7 cellular contexts compared by ENCODE assay signal in the genomic region with DNA sequence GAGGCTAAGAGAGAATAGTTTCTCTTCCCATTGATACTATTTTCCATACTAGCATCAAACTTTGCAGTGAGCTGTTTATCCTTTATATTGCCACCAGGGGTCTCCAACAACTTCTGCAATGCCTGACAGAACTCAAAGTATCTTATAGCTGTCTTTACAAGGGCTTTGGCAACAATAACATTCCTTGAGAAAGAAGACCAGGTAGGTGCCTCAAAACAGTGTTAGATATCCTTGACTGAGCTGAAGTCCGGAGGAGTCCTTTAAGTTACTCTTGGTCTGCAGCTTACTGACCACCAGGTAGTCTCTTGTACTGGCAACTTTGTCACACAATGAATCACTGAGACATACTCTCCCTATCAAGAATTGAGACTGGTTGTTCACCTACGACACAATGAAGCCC. TPM values are rescaled to one million over a fixed set of nuclear protein-coding genes. Genes with fewer than 3 reads are reported as not detected.
DNase-seq lines count a peak whose midpoint lies in the region; ATAC-seq, FAIRE-seq and TF ChIP-seq lines count a peak whose summit lies in the region.

No MANE protein-coding gene starts in this region.

- H3K36me3 ChIP-seq in GM12878 (ENCODE audit: control insufficient read depth in 2 of 2, insufficient read depth in 2 of 2, low read length in 1 of 2): no peaks in the 10 kb centered on the region
- no peaks in the 10 kb centered on the region for H3K36me3 ChIP-seq in uterus

- TF ChIP-seq CTCF in D721Med (IDR thresholded peaks at IDR 0.05; ENCODE audit: insufficient read depth, missing control alignments): peak; percentile 56
- TF ChIP-seq CTCF in GM12878 (IDR thresholded peaks at IDR 0.05 in 2 of 3, conservative IDR thresholded peaks at IDR 0.05 in 1 of 3; ENCODE audit: control insufficient read depth in 2 of 3, extremely low read depth in 1 of 3, insufficient read depth in 1 of 3, low read depth in 3 of 3, low read length in 3 of 3): peak; percentile 62 to 79 (median 70)
- TF ChIP-seq CTCF in uterus (IDR thresholded peaks at IDR 0.05): peak; percentile 66 to 84 (median 76)

- no peaks in the 10 kb centered on the region for H3K4me1 ChIP-seq in GM12878 (ENCODE audit: control insufficient read depth, insufficient read depth, low read length)
- H3K4me1 ChIP-seq in uterus: no peaks in the 10 kb centered on the region

- no peaks in the 10 kb centered on the region for H4K20me1 ChIP-seq in GM12878 (ENCODE audit: control insufficient read depth, insufficient read depth)

- H3K9ac ChIP-seq in GM12878 (ENCODE audit: control insufficient read depth, insufficient read depth, low read length): no peak overlapping the region

- no peak overlapping the region for H3K4me3 ChIP-seq in GM12878
- H3K4me3 ChIP-seq in uterus: no peak overlapping the region

- BruUV-seq in GM12878 (replicated peaks; lab: Mats Ljungman, UMichigan): no TSS peak

- peak; percentile 85 for TF ChIP-seq RAD21 in GM12878 (IDR thresholded peaks at IDR 0.05; ENCODE audit: insufficient read depth, low read depth, low read length)

- intact Hi-C loops in GM12878 (cut with micrococcal nuclease; ENCODE audit: unreplicated experiment): loop anchor here (1.0 to 2.0 kb wide), 2 partner anchors 30 to 56 kb away; a partner anchor contains a TSS
- intact Hi-C loops in uterus (cut with DNase I; ENCODE audit: low total_unique reads): loop anchor here (5.0 kb wide), 1 partner anchor 57 kb away; no protein-coding TSS in a partner anchor

- H3K27ac ChIP-seq in GM12878 (ENCODE audit: control insufficient read depth, insufficient read depth): no peak overlapping the region
- H3K27ac ChIP-seq in uterus: no peak overlapping the region

- H3K79me2 ChIP-seq in GM12878 (ENCODE audit: control insufficient read depth, insufficient read depth, low read length): no peaks in the 10 kb centered on the region

- SMC1A ChIA-PET in GM12878 (lab: Charles Lee; ENCODE audit: uncharacterized antibody, unreplicated experiment): interaction anchor here (0.6 to 6.8 kb wide), 27 partner anchors 9 to 411 kb away, joined by 3 to 188 read pairs (median 4); a partner anchor contains a TSS

- in situ Hi-C loops in GM12878 (cut with MboI): no loop called here

- FAIRE-seq in D721Med (lab: Jason Lieb, UNC) (no peak), GM12878 (lab: Jason Lieb, UNC) (peak; percentile 66)

- peak; percentile 92 for ATAC-seq in GM18861 (IDR thresholded peaks at IDR 0.05; ENCODE audit: unreplicated experiment)
- ATAC-seq in HG03039 (IDR thresholded peaks at IDR 0.05; ENCODE audit: unreplicated experiment): peak; percentile 72
- ATAC-seq in GM12878: peak; percentile 88

- TF ChIP-seq EP300 in GM12878 (IDR thresholded peaks at IDR 0.05; ENCODE audit: borderline replicate concordance in 1 of 2, control insufficient read depth in 1 of 2, low read depth in 2 of 2, low read length in 2 of 2): no peak

- POLR2A ChIA-PET in GM12878 (lab: Charles Lee): no interaction called here

- no peaks in the 10 kb centered on the region; the same call in 1 of the 3 replicates for H3K9me3 ChIP-seq in GM12878 (replicated peaks; ENCODE audit: control insufficient read depth, insufficient read depth, low read length)
- no peaks in the 10 kb centered on the region for H3K9me3 ChIP-seq in uterus

- H3K27me3 ChIP-seq in GM12878 (replicated peaks in 1 of 2; ENCODE audit: control insufficient read depth in 2 of 2, insufficient read depth in 2 of 2, low read length in 1 of 2) (no peaks in the 10 kb centered on the region), uterus (no peaks in the 10 kb centered on the region)

- WGBS in GM12878 (ENCODE audit: insufficient coverage, insufficient replicate concordance, low lambda C conversion rate, missing lambda C conversion rate): 62% methylated on average over 2 of the region's 2 CpGs

- DNase-seq in D721Med (ENCODE audit: insufficient read length, low spot score) (no peak), NCI-H69 (lab: John Stamatoyannopoulos, UW) (peak; percentile 63), GM12878 (ENCODE audit: low read depth, low spot score) (no peak), islet precursor cell (peak; percentile 57), uterus (peak in 1 of 2 donors; percentile 21)

- RAD21 ChIA-PET in GM12878 (lab: Charles Lee; ENCODE audit: unreplicated experiment): interaction anchor here (0.9 to 3.9 kb wide), 20 partner anchors 9 to 411 kb away, joined by 3 to 91 read pairs (median 5); a partner anchor contains a TSS

- TF ChIP-seq POLR2A in GM12878 (IDR thresholded peaks at IDR 0.05; ENCODE audit: low read depth, low read length): no peak
- TF ChIP-seq POLR2A in uterus (IDR thresholded peaks at IDR 0.05): no peak

- H2AFZ ChIP-seq in GM12878 (ENCODE audit: control insufficient read depth, low read depth, low read length): no peak overlapping the region

- H3K4me2 ChIP-seq in GM12878 (ENCODE audit: control insufficient read depth, insufficient read depth): no peak overlapping the region

- CTCF ChIA-PET in GM12878 (lab: Yijun Ruan, JAX): interaction anchor here (0.6 to 7.1 kb wide), 35 partner anchors 9 to 628 kb away, joined by 3 to 176 read pairs (median 6); a partner anchor contains a TSS

TF ChIP-seq in GM12878, 131 proteins besides CTCF, POLR2A, EP300 and RAD21:
- TF ChIP-seq YY1 (IDR thresholded peaks at IDR 0.05; ENCODE audit: low read depth, low read length): peak; percentile 34; the same call in 1 of the 2 replicates
- TF ChIP-seq ETV6 (conservative IDR thresholded peaks at IDR 0.05 in 1 of 2, IDR thresholded peaks at IDR 0.05 in 1 of 2; ENCODE audit: borderline replicate concordance in 1 of 2, low read depth in 1 of 2): no peak
- TF ChIP-seq SMC3 (IDR thresholded peaks at IDR 0.05; ENCODE audit: borderline replicate concordance, low read length): peak; percentile 96
- no peak for TF ChIP-seq EED (IDR thresholded peaks at IDR 0.05; ENCODE audit: low read depth)
- TF ChIP-seq IKZF1 (conservative IDR thresholded peaks at IDR 0.05): no peak

RNA-seq across cellular contexts. Expression of a gene that starts 30.0 kb away (rescaled TPM):
- 23.9 and 26.5 TPM in 2 replicates for total RNA-seq in GM12878 (2013; cell fraction: nucleolus; rRNA removed)
- 66.4 and 73.2 TPM in 2 replicates for total RNA-seq in GM12878 (2014; rRNA removed)
- total RNA-seq in GM12878 (2014; rRNA removed; fragmentation: Illumina TruSeq; extraction: Trizol): 59.7 and 59.8 TPM in 2 replicates
- total RNA-seq in GM12878 (2021): 48.5 and 58.7 TPM in 2 replicates
- polyA plus RNA-seq in GM12878 (2011; ENCODE audit: low read depth): 36.0 TPM
- polyA plus RNA-seq in GM12878 (2011; rRNA removed): 54.3 and 70.1 TPM in 2 replicates
- polyA plus RNA-seq in GM12878 (2011; cell fraction: cytosol; rRNA removed): 33.3 and 36.5 TPM in 2 replicates
- polyA plus RNA-seq in GM12878 (2011; cell fraction: nucleus; rRNA removed): 28.9 and 71.6 TPM in 2 replicates
- polyA plus RNA-seq in GM12878 (2012): 40.6 and 44.6 TPM in 2 replicates
- 63.4 and 77.1 TPM in 2 replicates for polyA plus RNA-seq in GM12878 (2014; fragmentation: Illumina TruSeq; extraction: Trizol)
- 10 to 100 TPM; 31.2 to 41.7 TPM for polyA plus RNA-seq in GM12878 (2014; fragmentation: Nextera tagmentation; extraction: Ambion mirVana)
- polyA plus RNA-seq in GM12878 (2014; rRNA removed): 49.5 and 50.9 TPM in 2 replicates
- polyA plus RNA-seq in GM12878 (2016; fragmentation: Nextera tagmentation; extraction: Ambion mirVana): 10 to 100 TPM; 70.6 to 77.5 TPM
- 36.1 and 40.0 TPM in 2 replicates for polyA minus RNA-seq in GM12878 (2011; rRNA and poly(A)+ RNA removed)
- polyA minus RNA-seq in GM12878 (2011; cell fraction: cytosol; rRNA and poly(A)+ RNA removed): 12.0 and 17.5 TPM in 2 replicates
- polyA minus RNA-seq in GM12878 (2011; cell fraction: nucleus; rRNA and poly(A)+ RNA removed): 11.0 and 28.4 TPM in 2 replicates
- 100 to 1,000 TPM; 115 to 189 (median 146) TPM for total RNA-seq in uterus

Comparison
In these comparisons a context has a peak if more than half of its experiments do, and no peak if none do; other contexts are left out.
1. DNase-seq: peak in NCI-H69 (single experiment) and islet precursor cell (single experiment); none in D721Med (single experiment) and GM12878 (single experiment).
2. Peak in every context shown above with its lines, with median percentiles within 50 percentile points of each other: CTCF ChIP-seq and ATAC-seq.